ENCODE assay signal across 34 cellular contexts in the genomic region with DNA sequence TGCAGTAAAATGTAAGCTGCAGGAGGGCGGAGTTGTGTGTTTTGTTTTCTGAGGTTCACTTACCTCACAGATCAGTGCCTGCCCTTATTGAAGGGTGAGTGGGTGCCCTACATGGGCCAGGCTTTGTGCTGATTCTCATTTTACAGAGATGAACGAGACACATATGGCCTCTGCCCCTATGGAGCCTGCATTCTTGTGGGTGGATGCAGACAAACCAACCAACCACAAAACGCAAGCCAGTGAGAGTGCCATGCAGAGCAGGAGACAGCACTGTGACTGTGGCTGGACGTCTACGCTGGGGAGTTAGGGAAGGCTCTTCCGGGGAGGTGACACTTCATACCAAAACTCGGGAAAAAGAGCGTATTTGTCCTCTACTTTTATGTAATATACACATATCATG. TPM values are rescaled to one million over a fixed set of nuclear protein-coding genes. Genes with fewer than 3 reads are reported as not detected.
DNase-seq lines count a peak whose midpoint lies in the region; ATAC-seq, FAIRE-seq and TF ChIP-seq lines count a peak whose summit lies in the region.
"Had no signal": no experiment of that assay in that cellular context is flagged by ENCODE, and none has a peak within 500 bp of the region (broad histone marks: within the 10 kb centered on the region; RNA-seq: fewer than 3 reads in every experiment).

No MANE protein-coding gene starts in this region.

- no peak overlapping the region for H2BK15ac ChIP-seq in H1 (ENCODE audit: low read length)

- TF ChIP-seq CTCF in AG10803 (conservative IDR thresholded peaks at IDR 0.05; ENCODE audit: low read length) (no peak), H1 (IDR thresholded peaks at IDR 0.05; ENCODE audit: control extremely low read depth in 1 of 3, insufficient read depth in 1 of 3, low read depth in 1 of 3, low read length in 3 of 3) (no peak), neutrophil (IDR thresholded peaks at IDR 0.05) (no peak), prostate gland (IDR thresholded peaks at IDR 0.05) (no peak)

- CTCF ChIA-PET in H1 (lab: Charles Lee; ENCODE audit: partially characterized antibody), result interaction anchor here (0.9 to 1.0 kb wide), 2 partner anchors 50 to 157 kb away, joined by 3 read pairs; no protein-coding TSS in a partner anchor

- no peak overlapping the region for H4K8ac ChIP-seq in H1 (ENCODE audit: extremely low read depth, insufficient read depth, low read length)

- no peak overlapping the region for H4K91ac ChIP-seq in H1 (replicated peaks; ENCODE audit: insufficient read length, low read length)

- no peak for FAIRE-seq in H1 (lab: Jason Lieb, UNC)
- FAIRE-seq: A204.1, GM12878, HepG2, pancreas had no signal

- H3K4me2 ChIP-seq in H1 (ENCODE audit: insufficient read depth in 1 of 2, low read depth in 2 of 2, low read length in 2 of 2), result 0 out of 4 replicates have a peak overlapping the region, but pooled peaks of 1 of the 2 experiments have one; percentile 5
- H3K4me2 ChIP-seq: hepatocyte had no signal

- no peak overlapping the region; the same call in 1 of the 2 replicates for H2BK5ac ChIP-seq in H1 (ENCODE audit: low read depth, low read length)

- H3K23me2 ChIP-seq in H1 (ENCODE audit: low read depth, low read length), result no peaks in the 10 kb centered on the region; the same call in 1 of the 2 replicates

- no peak overlapping the region for H2BK12ac ChIP-seq in H1 (ENCODE audit: low read depth, low read length)

- no peaks in the 10 kb centered on the region for H3K79me2 ChIP-seq in H1 (ENCODE audit: control insufficient read depth in 1 of 2, insufficient read depth in 2 of 2, low read length in 2 of 2)
- H3K79me2 ChIP-seq: hepatocyte had no signal

- H3K4me1 ChIP-seq in NT2/D1 (ENCODE audit: insufficient read depth, insufficient read length), result peaks cover 3% of the 10 kb centered on the region
- H3K4me1 ChIP-seq in H1 (replicated peaks in 1 of 4; ENCODE audit: control insufficient read depth in 3 of 4, insufficient read depth in 4 of 4, low read length in 3 of 4), result peaks cover 0 to 5% (median 2%) of the 10 kb centered on the region in 4 experiments; a peak in 3 of 7 replicates
- H3K4me1 ChIP-seq in neutrophil (ENCODE audit: control insufficient read depth in 1 of 2, insufficient read depth in 1 of 2, low read depth in 1 of 2, low read length in 1 of 2), result peaks cover 20 to 23% of the 10 kb centered on the region in 2 experiments
- H3K4me1 ChIP-seq in prostate gland (replicated peaks), result no peaks in the 10 kb centered on the region
- H3K4me1 ChIP-seq: gastroesophageal sphincter, pancreas, sigmoid colon, uterus had no signal

- H3K4me3 ChIP-seq in AG10803 (ENCODE audit: low read length), result no peak overlapping the region
- no peak overlapping the region for H3K4me3 ChIP-seq in NT2/D1 (ENCODE audit: insufficient read length, low read depth)
- no peak overlapping the region for H3K4me3 ChIP-seq in H1 (ENCODE audit: extremely low read depth in 1 of 4, insufficient read depth in 2 of 4, low read depth in 3 of 4, low read length in 4 of 4)
- no peak overlapping the region for H3K4me3 ChIP-seq in neutrophil (ENCODE audit: low read depth in 1 of 2, low read length in 1 of 2)
- H3K4me3 ChIP-seq in prostate gland, result no peak overlapping the region
- H3K4me3 ChIP-seq: gastroesophageal sphincter, GM12878, hepatocyte, left lung, pancreas, sigmoid colon, thoracic aorta, uterus had no signal

- peaks cover 0 to 5% of the 10 kb centered on the region in 2 experiments for H4K20me1 ChIP-seq in H1 (replicated peaks in 1 of 2; ENCODE audit: control insufficient read depth in 1 of 2, insufficient read depth in 2 of 2, low read length in 2 of 2)

- H3K9me3 ChIP-seq in NT2/D1 (ENCODE audit: insufficient read depth, low read length) (no peaks in the 10 kb centered on the region), H1 (ENCODE audit: insufficient read depth in 2 of 2, low read depth in 1 of 2, low read length in 1 of 2) (no peaks in the 10 kb centered on the region), neutrophil (no peaks in the 10 kb centered on the region), prostate gland (no peaks in the 10 kb centered on the region)
- H3K9me3 ChIP-seq: gastroesophageal sphincter, left lung, pancreas, sigmoid colon, thoracic aorta, uterus had no signal

- H3K56ac ChIP-seq in H1 (replicated peaks; ENCODE audit: insufficient read length, low read depth, low read length), result no peak overlapping the region

- H3K27me3 ChIP-seq in NT2/D1 (ENCODE audit: insufficient read depth, insufficient read length) (no peaks in the 10 kb centered on the region), H1 (replicated peaks in 1 of 4; ENCODE audit: control insufficient read depth in 3 of 4, extremely low read depth in 1 of 4, insufficient read depth in 3 of 4, low read length in 3 of 4) (no peaks in the 10 kb centered on the region), neutrophil (no peaks in the 10 kb centered on the region), prostate gland (replicated peaks; ENCODE audit: insufficient read depth) (no peaks in the 10 kb centered on the region)
- H3K27me3 ChIP-seq: gastroesophageal sphincter, hepatocyte, left lung, pancreas, sigmoid colon, uterus had no signal

- peak; percentile 13 for DNase-seq in AG10803 (ENCODE audit: low read depth)
- DNase-seq in NT2/D1 (ENCODE audit: low read depth, low spot score), result no peak
- DNase-seq in H1 (ENCODE audit: low read depth in 1 of 2, low spot score in 2 of 2), result no peak
- DNase-seq in prostate gland (ENCODE audit: low spot score), result no peak
- no peak for DNase-seq in stimulated activated CD8-positive, alpha-beta memory T cell treated with anti-CD3 and anti-CD28 coated beads, Interleukin-4, amount 100 ng/mL, for 48 hours
- no peak for DNase-seq in activated CD4-positive, alpha-beta T cell treated with anti-CD3 and anti-CD28 coated beads for 4 hours
- DNase-seq: activated CD8-positive, alpha-beta T cell treated with anti-CD3 and anti-CD28 coated beads for 36 hours; anterior cingulate cortex; caudate nucleus; CD4-positive, alpha-beta memory T cell; EL; HFFc6; immature natural killer cell; Kasumi-1; left lung; naive thymus-derived CD4-positive, alpha-beta T cell; NCI-H187 treated with DMSO at 0.1 percent for 48 hours; NCI-H524 treated with DMSO at 0.1 percent for 48 hours; pancreas; SIG-M5; sigmoid colon; uterus had no signal

- H3K79me1 ChIP-seq in H1 (ENCODE audit: low read depth, low read length), result peaks cover 2% of the 10 kb centered on the region; the same call in 1 of the 2 replicates

- POLR2A ChIA-PET in H1 (lab: Charles Lee; ENCODE audit: partially characterized antibody), result interaction anchor here (1.0 to 5.0 kb wide), 4 partner anchors 8 to 57 kb away, joined by 3 to 30 read pairs (median 5); a partner anchor contains a TSS

- TF ChIP-seq EP300 in H1 (IDR thresholded peaks at IDR 0.05; ENCODE audit: borderline replicate concordance in 1 of 2, low read depth in 2 of 2, low read length in 2 of 2), result no peak

- peaks cover 36% of the 10 kb centered on the region for H3K36me3 ChIP-seq in NT2/D1 (ENCODE audit: insufficient read depth, insufficient read length, low read length)
- H3K36me3 ChIP-seq in H1 (ENCODE audit: control insufficient read depth in 2 of 4, insufficient read depth in 4 of 4, low read length in 3 of 4), result peaks cover 14 to 69% (median 41%) of the 10 kb centered on the region in 4 experiments; a peak in 7 of 8 replicates
- peaks cover 44% of the 10 kb centered on the region for H3K36me3 ChIP-seq in neutrophil
- no peaks in the 10 kb centered on the region for H3K36me3 ChIP-seq in prostate gland
- H3K36me3 ChIP-seq: gastroesophageal sphincter, pancreas, sigmoid colon, thoracic aorta, uterus had no signal

- TF ChIP-seq RAD21 in H1 (IDR thresholded peaks at IDR 0.05 in 1 of 2, conservative IDR thresholded peaks at IDR 0.05 in 1 of 2; ENCODE audit: low read depth in 2 of 2, low read length in 2 of 2), result no peak

- 81% methylated on average over 8 of the region's 8 CpGs; no CpG with 5 or more reads in 1 of the 2 experiments for WGBS in H1 (ENCODE audit: extremely low coverage in 1 of 2, insufficient coverage in 1 of 2, insufficient read length in 1 of 2, insufficient replicate concordance in 2 of 2, low coverage in 1 of 2, low lambda C conversion rate in 2 of 2, missing lambda C conversion rate in 1 of 2), 2 experiments
- 78% methylated on average over 8 of the region's 8 CpGs for WGBS in prostate gland

- H3K4ac ChIP-seq in H1 (replicated peaks; ENCODE audit: insufficient read length, low read depth, low read length), result no peak overlapping the region

- H3K23ac ChIP-seq in H1 (ENCODE audit: insufficient read length), result no peak overlapping the region

- H3K14ac ChIP-seq in H1 (ENCODE audit: insufficient read length), result no peak overlapping the region

- TF ChIP-seq POLR2A in H1 (IDR thresholded peaks at IDR 0.05; ENCODE audit: control extremely low read depth in 1 of 2, low read depth in 2 of 2, low read length in 2 of 2) (no peak), prostate gland (IDR thresholded peaks at IDR 0.05) (no peak)

- H2BK20ac ChIP-seq in H1 (ENCODE audit: low read length), result no peak overlapping the region

- no peak overlapping the region for H2BK120ac ChIP-seq in H1 (replicated peaks; ENCODE audit: low read depth, low read length)

- H3K27ac ChIP-seq in H1 (ENCODE audit: low read depth, low read length) (no peak overlapping the region), neutrophil (peak overlapping the region; percentile 26), prostate gland (no peak overlapping the region)
- H3K27ac ChIP-seq: gastroesophageal sphincter, hepatocyte, HL-60, left lung, pancreas, sigmoid colon, thoracic aorta, uterus had no signal

- H2AK5ac ChIP-seq in H1 (ENCODE audit: low read depth, low read length), result no peak overlapping the region

- no peak overlapping the region for H4K5ac ChIP-seq in H1 (ENCODE audit: insufficient read length, low read depth, low read length)

- no peak overlapping the region for H2AFZ ChIP-seq in H1 (ENCODE audit: low read length)
- H2AFZ ChIP-seq: hepatocyte had no signal

- ATAC-seq in HG03342 (IDR thresholded peaks at IDR 0.05; ENCODE audit: unreplicated experiment), result no peak
- ATAC-seq: activated CD4-positive, CD25-positive, alpha-beta regulatory T cell treated with anti-CD3 and anti-CD28 coated beads, Interleukin-2, amount 50 U/mL, for 24 hours; activated CD8-positive, alpha-beta T cell treated with anti-CD3 and anti-CD28 coated beads for 36 hours; activated T-helper 17 cell treated with anti-CD3 and anti-CD28 coated beads, Interleukin-2, amount 50 U/mL, for 72 hours; gastroesophageal sphincter; GM12878; HepG2; left lung; naive thymus-derived CD4-positive, alpha-beta T cell; Panc1; pancreas had no signal

- no peak overlapping the region for H3K18ac ChIP-seq in H1 (ENCODE audit: extremely low read depth, low read length)

- intact Hi-C loops in prostate gland (cut with DNase I), result no loop called here

- H3K9ac ChIP-seq in NT2/D1 (ENCODE audit: insufficient read length, low read depth), result peak overlapping the region; percentile 26
- no peak overlapping the region for H3K9ac ChIP-seq in H1 (replicated peaks in 1 of 4; ENCODE audit: extremely low read depth in 1 of 4, low read depth in 3 of 4, low read length in 3 of 4)

RNA-seq across cellular contexts. Expression of a gene that starts 9.8 kb away (rescaled TPM):
- total RNA-seq in H1 (2021; fragmentation: NEBNext Ultra II Directional; extraction: Animal tissue kit (Norgen Biotek cat#: 25700)), result 59.5 and 61.1 TPM in 2 replicates
- polyA plus RNA-seq in H1 (2011; rRNA removed), result 22.6 and 34.2 TPM in 2 replicates
- polyA plus RNA-seq in H1 (2011; cell fraction: cytosol; rRNA removed), result 31.0 TPM
- 47.1 TPM for polyA plus RNA-seq in H1 (2011; cell fraction: nucleus; rRNA removed)
- 36.6 to 47.7 TPM (median 40.3 TPM) in 4 replicates for polyA plus RNA-seq in H1 (2012, experiment 1 of 2)
- polyA plus RNA-seq in H1 (2012, experiment 2 of 2), result 29.6 TPM
- 42.0 TPM for polyA plus RNA-seq in H1 (2013, experiment 1 of 2)
- 36.9 TPM for polyA plus RNA-seq in H1 (2013, experiment 2 of 2)
- polyA minus RNA-seq in H1 (2011; rRNA and poly(A)+ RNA removed), result 11.8 and 12.3 TPM in 2 replicates
- 35.5 TPM for polyA minus RNA-seq in H1 (2011; cell fraction: cytosol; rRNA and poly(A)+ RNA removed)
- polyA minus RNA-seq in H1 (2011; cell fraction: nucleus; rRNA and poly(A)+ RNA removed), result 21.9 TPM
- total RNA-seq in prostate gland, result 10 to 100 TPM; 20.6 to 24.5 TPM
- total RNA-seq: sigmoid colon had no signal

RNA-seq across cellular contexts. Expression of a gene that starts 57.2 kb away (rescaled TPM):
- total RNA-seq in H1 (2021; fragmentation: NEBNext Ultra II Directional; extraction: Animal tissue kit (Norgen Biotek cat#: 25700)), result 233 and 234 TPM in 2 replicates
- 81.8 and 124 TPM in 2 replicates for polyA plus RNA-seq in H1 (2011; rRNA removed)
- polyA plus RNA-seq in H1 (2011; cell fraction: cytosol; rRNA removed), result 93.5 TPM
- polyA plus RNA-seq in H1 (2011; cell fraction: nucleus; rRNA removed), result 72.9 TPM
- 113 to 133 TPM (median 127 TPM) in 4 replicates for polyA plus RNA-seq in H1 (2012, experiment 1 of 2)
- polyA plus RNA-seq in H1 (2012, experiment 2 of 2), result 189 TPM
- 495 TPM for polyA plus RNA-seq in H1 (2013, experiment 1 of 2)
- 562 TPM for polyA plus RNA-seq in H1 (2013, experiment 2 of 2)
- polyA minus RNA-seq in H1 (2011; rRNA and poly(A)+ RNA removed), result 19.7 and 28.9 TPM in 2 replicates
- polyA minus RNA-seq in H1 (2011; cell fraction: cytosol; rRNA and poly(A)+ RNA removed), result 55.9 TPM
- 29.4 TPM for polyA minus RNA-seq in H1 (2011; cell fraction: nucleus; rRNA and poly(A)+ RNA removed)
- total RNA-seq in prostate gland, result 1 to 10 TPM; 1.1 to 4.8 TPM
- total RNA-seq: CD4-positive, alpha-beta memory T cell; GM12878; HepG2; naive thymus-derived CD4-positive, alpha-beta T cell; thoracic aorta had no signal
- polyA plus RNA-seq: CD4-positive, alpha-beta memory T cell; HepG2; immature natural killer cell; naive thymus-derived CD4-positive, alpha-beta T cell had no signal

Comparison
In these comparisons a context has a peak if more than half of its experiments do, and no peak if none do; other contexts are left out.
1. RNA of a gene that starts 57.2 kb away (total RNA-seq): 233 to 234 TPM in H1; 1.1 to 4.8 TPM in prostate gland; every median in the first group is over 10 times any median in the second.